In the genomic region with DNA sequence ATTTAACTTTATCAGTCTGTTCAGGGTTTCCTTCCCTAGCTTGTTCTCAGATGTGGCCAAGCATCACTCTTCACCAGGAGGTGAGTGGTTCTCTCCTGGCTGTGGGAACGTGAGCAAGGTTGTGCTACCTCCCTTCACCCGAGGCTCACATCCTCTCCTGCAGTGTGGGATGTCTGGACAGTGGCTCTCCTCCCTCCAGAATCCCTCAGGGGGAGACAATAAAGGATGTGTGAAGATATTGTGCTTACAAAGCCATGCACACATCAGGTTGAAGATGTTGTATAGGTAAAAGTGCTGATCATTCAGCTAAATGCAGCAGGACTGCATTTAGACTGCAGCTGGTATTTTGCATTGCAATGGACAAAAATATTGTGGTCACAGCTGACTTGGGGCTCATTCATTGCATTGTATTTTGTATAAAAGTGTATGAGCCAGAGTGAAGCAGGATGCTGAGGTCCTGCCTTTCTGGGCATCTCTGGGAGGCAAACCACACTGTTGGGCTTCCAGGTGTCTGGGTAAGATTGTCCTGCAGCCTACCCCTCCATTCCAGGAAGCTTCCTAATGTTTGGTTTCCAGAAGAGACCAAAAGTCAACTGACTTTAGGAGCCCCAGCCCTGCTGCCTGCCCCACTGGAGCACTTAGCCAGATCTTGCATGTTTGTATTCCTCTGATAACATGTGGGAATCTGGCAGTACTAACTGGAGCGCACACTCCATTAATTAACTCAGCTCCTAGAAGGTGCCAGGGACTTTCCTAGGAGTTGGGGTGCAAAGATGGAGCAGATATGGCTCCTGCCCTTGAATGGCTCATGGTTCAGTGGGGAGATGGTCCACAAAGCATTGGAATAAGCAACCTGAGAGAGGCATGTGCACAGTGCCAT, we compare ENCODE assay signal across 19 cellular contexts.
A peak's percentile ranks its signal among the peaks of the same experiment; 100 is the strongest.
DNase-seq lines count a peak whose midpoint lies in the region; ATAC-seq and TF ChIP-seq lines count a peak whose summit lies in the region.
"Had no signal": no experiment of that assay in that cellular context is flagged by ENCODE, and none has a peak within 500 bp of the region (broad histone marks: within the 10 kb centered on the region; RNA-seq: fewer than 3 reads in every experiment).

No MANE protein-coding gene starts in this region.

- H3K27ac ChIP-seq in right atrium auricular region: no peak overlapping the region
- no peak overlapping the region for H3K27ac ChIP-seq in coronary artery
- no peak overlapping the region for H3K27ac ChIP-seq in neuronal stem cell (replicated peaks; ENCODE audit: low read length)
- H3K27ac ChIP-seq: ovary, upper lobe of right lung had no signal

- no peak overlapping the region for H3K4me3 Mint-ChIP-seq in T-cell
- H3K4me3 Mint-ChIP-seq: activated T-helper 17 cell treated with anti-CD3 and anti-CD28 coated beads, Interleukin-2, amount 50 U/mL, for 72 hours; CD4-positive, alpha-beta T cell; effector memory CD8-positive, alpha-beta T cell had no signal

- POLR2A ChIA-PET in T-cell (lab: Charles Lee): no interaction called here

- no peak overlapping the region for H2AFZ ChIP-seq in neuronal stem cell (ENCODE audit: low read length)

- H4K91ac ChIP-seq in neuronal stem cell (ENCODE audit: low read depth, low read length, poor library complexity): no peak overlapping the region

- no peak overlapping the region for H3K4me2 ChIP-seq in neuronal stem cell (ENCODE audit: insufficient read depth, low read length, poor library complexity, severe bottlenecking)

- H3K4me1 Mint-ChIP-seq in T-cell: peaks cover 20 to 28% (median 22%) of the 10 kb centered on the region in 3 donors
- H3K4me1 Mint-ChIP-seq: activated T-helper 17 cell treated with anti-CD3 and anti-CD28 coated beads, Interleukin-2, amount 50 U/mL, for 72 hours had no signal

- H3K18ac ChIP-seq in neuronal stem cell (ENCODE audit: low read length): no peak overlapping the region

- H3K79me1 ChIP-seq in neuronal stem cell (ENCODE audit: low read depth, low read length): no peaks in the 10 kb centered on the region

- H3K27ac Mint-ChIP-seq in T-cell: no peak overlapping the region
- H3K27ac Mint-ChIP-seq: activated T-helper 17 cell treated with anti-CD3 and anti-CD28 coated beads, Interleukin-2, amount 50 U/mL, for 72 hours; CD4-positive, alpha-beta T cell had no signal

- WGBS in neuronal stem cell (ENCODE audit: extremely low coverage in 2 of 2, insufficient read length in 2 of 2, insufficient replicate concordance in 1 of 2), 2 donors: no CpG with 5 or more reads among the region's 3 CpGs

- H3K9me3 Mint-ChIP-seq in T-cell: no peaks in the 10 kb centered on the region
- H3K9me3 Mint-ChIP-seq: activated T-helper 17 cell treated with anti-CD3 and anti-CD28 coated beads, Interleukin-2, amount 50 U/mL, for 72 hours; CD4-positive, alpha-beta T cell; effector memory CD8-positive, alpha-beta T cell had no signal

- no peak overlapping the region for H3K14ac ChIP-seq in neuronal stem cell (ENCODE audit: low read length)

- no peak overlapping the region for H2BK120ac ChIP-seq in neuronal stem cell (ENCODE audit: low read depth, low read length)

- H3K27me3 ChIP-seq in right atrium auricular region (no peaks in the 10 kb centered on the region), neuronal stem cell (ENCODE audit: control insufficient read depth in 3 of 3, insufficient read depth in 3 of 3, low read depth in 1 of 3, low read length in 3 of 3) (no peaks in the 10 kb centered on the region)
- H3K27me3 ChIP-seq: ovary, upper lobe of right lung had no signal

- H3K36me3 ChIP-seq in right atrium auricular region (no peaks in the 10 kb centered on the region), neuronal stem cell (replicated peaks in 1 of 2; ENCODE audit: control insufficient read depth in 2 of 2, insufficient read depth in 2 of 2, low read length in 2 of 2) (no peaks in the 10 kb centered on the region)
- H3K36me3 ChIP-seq: ovary, upper lobe of right lung had no signal

- H3K9me3 ChIP-seq in right atrium auricular region (no peaks in the 10 kb centered on the region), neuronal stem cell (replicated peaks in 1 of 2; ENCODE audit: control insufficient read depth in 2 of 2, insufficient read depth in 1 of 2, low read depth in 1 of 2, low read length in 2 of 2) (no peaks in the 10 kb centered on the region)
- H3K9me3 ChIP-seq: ovary, upper lobe of right lung had no signal

- no peak overlapping the region for H4K8ac ChIP-seq in neuronal stem cell (ENCODE audit: low read depth, low read length)

- no peaks in the 10 kb centered on the region for H3K36me3 Mint-ChIP-seq in T-cell
- H3K36me3 Mint-ChIP-seq: naive B cell had no signal

- CTCF ChIA-PET in T-cell (lab: Charles Lee): no interaction called here

- intact Hi-C loops in Right ventricle myocardium inferior (cut with DNase I): no loop called here

- no peak for TF ChIP-seq CTCF in right atrium auricular region (IDR thresholded peaks at IDR 0.05)
- no peak for TF ChIP-seq CTCF in coronary artery (IDR thresholded peaks at IDR 0.05)
- no peak for TF ChIP-seq CTCF in GM13977 (IDR thresholded peaks at IDR 0.05; ENCODE audit: extremely low read depth, insufficient read depth, missing control alignments)

- DNase-seq in right atrium auricular region (ENCODE audit: low spot score) (peak; percentile 48), Right ventricle myocardium inferior (ENCODE audit: missing footprints) (no peak), coronary artery (ENCODE audit: low spot score) (peak; percentile 53), neuronal stem cell (ENCODE audit: low spot score) (no peak), T-cell (no peak), GM13977 (ENCODE audit: low spot score) (no peak)
- DNase-seq: CD4-positive, alpha-beta T cell; effector memory CD8-positive, alpha-beta T cell; GF-D8; kidney glomerular epithelial cell; mesendoderm; naive B cell; NCI-H1930; NCI-H748 treated with DMSO at 0.1 percent for 48 hours; ovary; PC-3 had no signal

- no peak overlapping the region for H2BK5ac ChIP-seq in neuronal stem cell (ENCODE audit: low read length)

- H2BK12ac ChIP-seq in neuronal stem cell (ENCODE audit: low read length): no peak overlapping the region

- ATAC-seq in Right ventricle myocardium inferior: no peak
- no peak for ATAC-seq in HG03139 (IDR thresholded peaks at IDR 0.05; ENCODE audit: unreplicated experiment)
- ATAC-seq in T-cell (replicated peaks in 1 of 4): no peak
- ATAC-seq: activated T-helper 17 cell treated with anti-CD3 and anti-CD28 coated beads, Interleukin-2, amount 50 U/mL, for 72 hours; effector memory CD8-positive, alpha-beta T cell; PC-3 had no signal

- H2AK5ac ChIP-seq in neuronal stem cell (ENCODE audit: low read depth, low read length): no peak overlapping the region

- no peak overlapping the region for H2BK15ac ChIP-seq in neuronal stem cell (ENCODE audit: low read length)

- in situ Hi-C loops in GM13977 (cut with MboI; ENCODE audit: low pct_unique_long_range_greater_than_20kb, low sequenced_read_pairs, unreplicated experiment): no loop called here

- peaks cover 0 to 23% of the 10 kb centered on the region in 2 donors for H3K27me3 Mint-ChIP-seq in T-cell

- peak overlapping the region; percentile 45 for H3K9ac ChIP-seq in neuronal stem cell (ENCODE audit: low read depth, low read length, poor library complexity)

- no peak overlapping the region for H3K23ac ChIP-seq in neuronal stem cell (ENCODE audit: low read depth, low read length, poor library complexity)

- H3K4ac ChIP-seq in neuronal stem cell (ENCODE audit: low read length): no peak overlapping the region

- peaks cover 0 to 46% of the 10 kb centered on the region in 2 donors for H3K4me1 ChIP-seq in right atrium auricular region
- H3K4me1 ChIP-seq in neuronal stem cell (ENCODE audit: control insufficient read depth in 2 of 2, insufficient read depth in 1 of 2, low read depth in 1 of 2, low read length in 2 of 2): peaks cover 0 to 4% of the 10 kb centered on the region in 2 donors
- H3K4me1 ChIP-seq: upper lobe of right lung had no signal

- H3K4me3 ChIP-seq in right atrium auricular region: no peak overlapping the region
- H3K4me3 ChIP-seq in coronary artery: no peak overlapping the region
- no peak overlapping the region for H3K4me3 ChIP-seq in neuronal stem cell (ENCODE audit: low read length in 2 of 2)
- H3K4me3 ChIP-seq: ovary, upper lobe of right lung had no signal

Comparison
In these comparisons a context has a peak if more than half of its experiments do, and no peak if none do; other contexts are left out.
1. DNase-seq: peak in right atrium auricular region (single experiment) and coronary artery (single experiment); none in Right ventricle myocardium inferior (single experiment), neuronal stem cell (single experiment), T-cell (0 of 34) and GM13977 (single experiment).